Comparison of ENCODE assay signal across 2 cellular contexts in the genomic region with DNA sequence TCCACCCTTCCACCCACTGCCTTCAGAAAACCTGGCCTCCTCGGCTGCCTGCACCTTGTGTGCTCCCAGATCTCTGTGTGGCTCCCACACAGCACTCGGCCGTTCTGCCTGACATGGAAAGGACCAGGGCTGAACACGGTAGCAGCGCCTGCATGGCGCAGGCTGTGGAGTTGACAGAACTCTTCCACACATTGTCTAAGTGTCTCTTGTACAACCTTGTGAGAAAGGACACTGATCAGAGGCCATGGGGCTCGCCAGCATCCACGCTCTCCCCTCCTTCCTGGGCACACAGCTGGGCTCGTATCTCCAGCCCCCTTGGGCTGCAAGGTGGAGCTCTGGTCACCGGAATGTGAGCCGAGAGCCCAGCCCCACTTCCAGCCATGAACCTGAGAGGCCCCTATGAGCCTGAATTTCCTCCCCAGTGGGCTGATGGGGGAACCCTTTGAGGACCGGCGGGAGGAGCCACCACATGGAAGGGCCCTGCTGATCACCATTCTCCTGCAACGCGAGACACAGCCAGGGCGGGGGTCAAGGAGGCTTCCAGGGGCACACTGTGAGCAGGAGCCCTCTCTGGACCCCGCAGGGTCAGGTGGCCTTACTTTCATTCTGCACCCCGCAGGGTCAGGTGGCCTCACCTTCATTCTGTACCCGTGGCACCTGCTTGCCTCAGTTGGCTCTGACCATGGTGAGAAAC.
TF ChIP-seq lines count a peak whose summit lies in the region.

No MANE protein-coding gene starts in this region.

TF ChIP-seq in SK-N-SH, 30 proteins besides CTCF, POLR2A, EP300 and RAD21 (continued from another document):
- no peak for TF ChIP-seq GATA2 (CRISPR knock-in tag; IDR thresholded peaks at IDR 0.05)
- no peak for TF ChIP-seq CHD2 (IDR thresholded peaks at IDR 0.05; ENCODE audit: low read length, partially characterized antibody)
- TF ChIP-seq RCOR1 (IDR thresholded peaks at IDR 0.05; ENCODE audit: low read length): no peak
- no peak for TF ChIP-seq FOXJ3 (CRISPR knock-in tag; IDR thresholded peaks at IDR 0.05)
- TF ChIP-seq SIN3A (IDR thresholded peaks at IDR 0.05; ENCODE audit: borderline replicate concordance, low read depth, low read length): no peak
- TF ChIP-seq TEAD4 (IDR thresholded peaks at IDR 0.05; ENCODE audit: borderline replicate concordance, insufficient read depth): no peak

TF ChIP-seq in SK-N-SH treated with all-trans-retinoic acid at 6 μM for 48 hours, 23 proteins besides CTCF, POLR2A, EP300 and RAD21 (continued from another document):
- TF ChIP-seq, protein P1, sequence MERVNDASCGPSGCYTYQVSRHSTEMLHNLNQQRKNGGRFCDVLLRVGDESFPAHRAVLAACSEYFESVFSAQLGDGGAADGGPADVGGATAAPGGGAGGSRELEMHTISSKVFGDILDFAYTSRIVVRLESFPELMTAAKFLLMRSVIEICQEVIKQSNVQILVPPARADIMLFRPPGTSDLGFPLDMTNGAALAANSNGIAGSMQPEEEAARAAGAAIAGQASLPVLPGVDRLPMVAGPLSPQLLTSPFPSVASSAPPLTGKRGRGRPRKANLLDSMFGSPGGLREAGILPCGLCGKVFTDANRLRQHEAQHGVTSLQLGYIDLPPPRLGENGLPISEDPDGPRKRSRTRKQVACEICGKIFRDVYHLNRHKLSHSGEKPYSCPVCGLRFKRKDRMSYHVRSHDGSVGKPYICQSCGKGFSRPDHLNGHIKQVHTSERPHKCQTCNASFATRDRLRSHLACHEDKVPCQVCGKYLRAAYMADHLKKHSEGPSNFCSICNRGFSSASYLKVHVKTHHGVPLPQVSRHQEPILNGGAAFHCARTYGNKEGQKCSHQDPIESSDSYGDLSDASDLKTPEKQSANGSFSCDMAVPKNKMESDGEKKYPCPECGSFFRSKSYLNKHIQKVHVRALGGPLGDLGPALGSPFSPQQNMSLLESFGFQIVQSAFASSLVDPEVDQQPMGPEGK (CRISPR knock-in tag; IDR thresholded peaks at IDR 0.05; ENCODE audit: borderline replicate concordance): no peak
- TF ChIP-seq ARNTL (CRISPR knock-in tag; IDR thresholded peaks at IDR 0.05; ENCODE audit: borderline replicate concordance, low read depth) (no peak), SNAI2 (CRISPR knock-in tag; IDR thresholded peaks at IDR 0.05) (no peak), ZNF70 (CRISPR knock-in tag; IDR thresholded peaks at IDR 0.05) (no peak), ISL1 (CRISPR knock-in tag; IDR thresholded peaks at IDR 0.05) (no peak), ZNF8 (CRISPR knock-in tag; IDR thresholded peaks at IDR 0.05) (no peak)
